ENCODE assay signal across 10 cellular contexts in the genomic region with DNA sequence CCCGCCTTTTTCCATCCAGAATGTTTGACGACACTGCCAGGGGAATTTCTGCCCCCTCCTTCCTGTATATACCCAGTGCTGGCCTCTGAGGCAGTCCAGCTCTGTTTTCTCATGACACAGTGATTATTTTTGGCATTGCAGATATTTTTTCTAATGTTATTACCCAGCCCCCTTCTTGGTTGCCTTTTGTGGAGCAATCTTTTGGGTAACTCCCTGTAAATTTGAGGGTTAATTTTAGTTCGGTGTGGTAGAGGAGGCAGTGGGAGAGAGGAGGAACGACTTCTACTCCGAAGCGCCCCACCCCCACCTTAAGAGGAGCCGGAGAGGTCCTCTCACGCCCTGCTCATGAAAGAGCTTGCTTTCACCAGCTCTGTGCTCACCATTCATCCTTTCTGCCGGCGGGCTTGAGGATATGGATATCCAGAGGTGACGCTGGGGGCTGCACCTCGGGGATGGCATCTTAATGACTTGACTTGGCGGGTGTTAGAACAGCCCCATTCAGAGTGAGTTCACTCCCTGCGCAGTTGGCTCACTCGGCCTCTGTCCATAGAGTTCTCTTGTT. TPM values are rescaled to one million over a fixed set of nuclear protein-coding genes. Genes with fewer than 3 reads are reported as not detected.
DNase-seq lines count a peak whose midpoint lies in the region; ATAC-seq and TF ChIP-seq lines count a peak whose summit lies in the region.
"Had no signal": no experiment of that assay in that cellular context is flagged by ENCODE, and none has a peak within 500 bp of the region (broad histone marks: within the 10 kb centered on the region; RNA-seq: fewer than 3 reads in every experiment).

No MANE protein-coding gene starts in this region.

- no peak for ATAC-seq in GM18870 (IDR thresholded peaks at IDR 0.05; ENCODE audit: unreplicated experiment)
- no peak for ATAC-seq in GM18502 (IDR thresholded peaks at IDR 0.05; ENCODE audit: poor library complexity, unreplicated experiment)
- ATAC-seq in naive thymus-derived CD4-positive, alpha-beta T cell: no peak

- H3K9ac ChIP-seq in BLaER1: peak overlapping the region; percentile 20; the same call in 1 of the 2 replicates
- peak overlapping the region; percentile 83 for H3K9ac ChIP-seq in SK-N-SH

- peak overlapping the region; percentile 64 for H3K27ac ChIP-seq in BLaER1
- H3K27ac ChIP-seq in SK-N-SH (ENCODE audit: low read depth in 2 of 2, low read length in 1 of 2): peak overlapping the region; percentile 100
- peak overlapping the region; percentile 99 for H3K27ac ChIP-seq in osteoblast (ENCODE audit: low read depth, low read length)
- H3K27ac ChIP-seq in CD4-positive, alpha-beta memory T cell (ENCODE audit: low read depth, low read length): no peak overlapping the region
- H3K27ac ChIP-seq in naive thymus-derived CD4-positive, alpha-beta T cell (ENCODE audit: low read depth, low read length): no peak overlapping the region

- peak overlapping the region in 1 of 7 donors; percentile 68 for H3K27ac Mint-ChIP-seq in CD4-positive, alpha-beta memory T cell
- H3K27ac Mint-ChIP-seq in naive thymus-derived CD4-positive, alpha-beta T cell: no peak overlapping the region
- H3K27ac Mint-ChIP-seq: stimulated activated naive CD8-positive, alpha-beta T cell treated with anti-CD3 and anti-CD28 coated beads, Interleukin-15, Interleukin-2, amounts not matched to agents 100 ng/mL and 50 ng/mL, for 24 hours had no signal

- H4K20me1 ChIP-seq in BLaER1 (no peaks in the 10 kb centered on the region), SK-N-SH (ENCODE audit: insufficient read depth) (no peaks in the 10 kb centered on the region), osteoblast (ENCODE audit: insufficient read depth, low read length) (peaks cover 5% of the 10 kb centered on the region)

- H3K36me3 Mint-ChIP-seq in CD4-positive, alpha-beta memory T cell: no peaks in the 10 kb centered on the region
- H3K36me3 Mint-ChIP-seq in naive thymus-derived CD4-positive, alpha-beta T cell: no peaks in the 10 kb centered on the region

- H3K27me3 Mint-ChIP-seq in CD4-positive, alpha-beta memory T cell: peaks cover 0 to 6% of the 10 kb centered on the region in 2 donors
- peaks cover 0 to 19% (median 6%) of the 10 kb centered on the region in 5 donors for H3K27me3 Mint-ChIP-seq in naive thymus-derived CD4-positive, alpha-beta T cell

- no peak for TF ChIP-seq RAD21 in SK-N-SH (IDR thresholded peaks at IDR 0.05; ENCODE audit: low read length)

- H3K4me3 ChIP-seq in BLaER1: no peak overlapping the region
- peak overlapping the region; percentile 21 to 50 for H3K4me3 ChIP-seq in SK-N-SH (ENCODE audit: low read depth in 2 of 2, low read length in 1 of 2)
- H3K4me3 ChIP-seq in osteoblast (ENCODE audit: insufficient read depth, low read length): peak overlapping the region; percentile 61
- H3K4me3 ChIP-seq in CD4-positive, alpha-beta memory T cell (ENCODE audit: low read length in 2 of 2): no peak overlapping the region
- H3K4me3 ChIP-seq in naive thymus-derived CD4-positive, alpha-beta T cell (ENCODE audit: low read length): no peak overlapping the region

- peak overlapping the region; percentile 80 for H3K4me2 ChIP-seq in BLaER1
- H3K4me2 ChIP-seq in SK-N-SH: peak overlapping the region; percentile 79
- peak overlapping the region; percentile 67 for H3K4me2 ChIP-seq in osteoblast (ENCODE audit: insufficient read depth, low read length)

- H3K9me3 ChIP-seq in BLaER1 (no peaks in the 10 kb centered on the region), SK-N-SH (no peaks in the 10 kb centered on the region), osteoblast (ENCODE audit: low read depth, low read length) (no peaks in the 10 kb centered on the region)
- H3K9me3 ChIP-seq in CD4-positive, alpha-beta memory T cell (ENCODE audit: control insufficient read depth in 1 of 2, low read length in 2 of 2): no peaks in the 10 kb centered on the region
- no peaks in the 10 kb centered on the region for H3K9me3 ChIP-seq in naive thymus-derived CD4-positive, alpha-beta T cell (ENCODE audit: control insufficient read depth in 2 of 3, low read length in 3 of 3)

- H3F3A ChIP-seq in SK-N-SH (replicated peaks; ENCODE audit: insufficient read depth): peaks cover 45% of the 10 kb centered on the region

- TF ChIP-seq EP300 in SK-N-SH (IDR thresholded peaks at IDR 0.05; ENCODE audit: borderline replicate concordance in 1 of 2, low read depth in 1 of 2, low read length in 1 of 2): 0 out of 4 replicates have a peak, but pooled peaks of 1 of the 2 experiments have one; percentile 29

- no peaks in the 10 kb centered on the region for H3K27me3 ChIP-seq in BLaER1
- no peaks in the 10 kb centered on the region for H3K27me3 ChIP-seq in SK-N-SH (ENCODE audit: insufficient read depth)
- no peaks in the 10 kb centered on the region for H3K27me3 ChIP-seq in osteoblast (ENCODE audit: insufficient read depth, low read length)
- no peaks in the 10 kb centered on the region for H3K27me3 ChIP-seq in CD4-positive, alpha-beta memory T cell (ENCODE audit: insufficient read depth, low read length)
- no peaks in the 10 kb centered on the region for H3K27me3 ChIP-seq in naive thymus-derived CD4-positive, alpha-beta T cell (ENCODE audit: control insufficient read depth in 2 of 2, insufficient read depth in 2 of 2, low read length in 2 of 2)

- POLR2A ChIA-PET in SK-N-SH (lab: Yijun Ruan, JAX): interaction anchor here (7.1 kb wide), 1 partner anchor 37 kb away, joined by 97 read pairs; a partner anchor contains a TSS
- POLR2A ChIA-PET in CD4-positive, alpha-beta memory T cell (lab: Charles Lee; ENCODE audit: partially characterized antibody): no interaction called here
- POLR2A ChIA-PET in naive thymus-derived CD4-positive, alpha-beta T cell (lab: Charles Lee): no interaction called here

- no peaks in the 10 kb centered on the region for H3K9me3 Mint-ChIP-seq in CD4-positive, alpha-beta memory T cell
- H3K9me3 Mint-ChIP-seq in naive thymus-derived CD4-positive, alpha-beta T cell: peaks cover 0 to 2% (median 0%) of the 10 kb centered on the region in 11 donors
- H3K9me3 Mint-ChIP-seq: stimulated activated naive CD8-positive, alpha-beta T cell treated with anti-CD3 and anti-CD28 coated beads, Interleukin-15, Interleukin-2, amounts not matched to agents 100 ng/mL and 50 ng/mL, for 24 hours had no signal

- H3K9me2 ChIP-seq in SK-N-SH: no peaks in the 10 kb centered on the region

- CTCF ChIA-PET in SK-N-SH (lab: Yijun Ruan, JAX): interaction anchor here (1.0 to 17.7 kb wide), 12 partner anchors 8 to 342 kb away, joined by 3 to 194 read pairs (median 18); a partner anchor contains a TSS
- CTCF ChIA-PET in CD4-positive, alpha-beta memory T cell (lab: Charles Lee; ENCODE audit: partially characterized antibody): no interaction called here
- CTCF ChIA-PET in naive thymus-derived CD4-positive, alpha-beta T cell (lab: Charles Lee): no interaction called here

- TF ChIP-seq CTCF in SK-N-SH (IDR thresholded peaks at IDR 0.05) (no peak), osteoblast (IDR thresholded peaks at IDR 0.05; ENCODE audit: extremely low read depth, low read depth, low read length) (no peak)

- peaks cover 0 to 26% (median 8%) of the 10 kb centered on the region in 4 donors for H3K4me1 Mint-ChIP-seq in CD4-positive, alpha-beta memory T cell
- peaks cover 7 to 34% (median 29%) of the 10 kb centered on the region in 7 donors for H3K4me1 Mint-ChIP-seq in naive thymus-derived CD4-positive, alpha-beta T cell

- intact Hi-C loops in CD4-positive, alpha-beta memory T cell (cut with micrococcal nuclease): no loop called here
- intact Hi-C loops in naive thymus-derived CD4-positive, alpha-beta T cell (cut with micrococcal nuclease): no loop called here

- H3K79me2 ChIP-seq in SK-N-SH (ENCODE audit: insufficient read depth) (peaks cover 86% of the 10 kb centered on the region), osteoblast (ENCODE audit: insufficient read depth, low read length) (peaks cover 79% of the 10 kb centered on the region)

- WGBS in SK-N-SH (ENCODE audit: low lambda C conversion rate): 40% methylated on average over 15 of the region's 15 CpGs

- H2AFZ ChIP-seq in SK-N-SH (ENCODE audit: low read depth): no peak overlapping the region
- H2AFZ ChIP-seq in osteoblast (ENCODE audit: low read length): no peak overlapping the region

- no peaks in the 10 kb centered on the region for H3K36me3 ChIP-seq in BLaER1
- H3K36me3 ChIP-seq in SK-N-SH (replicated peaks in 1 of 2; ENCODE audit: control insufficient read depth in 1 of 2, insufficient read depth in 2 of 2, low read length in 1 of 2): no peaks in the 10 kb centered on the region
- no peaks in the 10 kb centered on the region for H3K36me3 ChIP-seq in osteoblast (ENCODE audit: insufficient read depth, low read length)
- H3K36me3 ChIP-seq in CD4-positive, alpha-beta memory T cell (ENCODE audit: insufficient read depth, low read length): no peaks in the 10 kb centered on the region
- H3K36me3 ChIP-seq in naive thymus-derived CD4-positive, alpha-beta T cell (ENCODE audit: control insufficient read depth in 2 of 3, insufficient read depth in 3 of 3, low read length in 3 of 3): no peaks in the 10 kb centered on the region

- DNase-seq in SK-N-SH: no peak
- DNase-seq in foreskin melanocyte: peak; percentile 86
- DNase-seq in osteoblast (ENCODE audit: insufficient read length, low spot score, missing footprints): peak; percentile 89
- DNase-seq in CD4-positive, alpha-beta memory T cell: no peak
- DNase-seq in naive thymus-derived CD4-positive, alpha-beta T cell: no peak
- DNase-seq: GDM1 had no signal

- H3K4me1 ChIP-seq in BLaER1 (peaks cover 92% of the 10 kb centered on the region), SK-N-SH (ENCODE audit: control insufficient read depth in 1 of 2, insufficient read depth in 2 of 2, low read depth in 1 of 2, low read length in 1 of 2) (peaks cover 86 to 97% of the 10 kb centered on the region in 2 experiments), osteoblast (ENCODE audit: insufficient read depth, low read length) (peaks cover 82% of the 10 kb centered on the region)
- H3K4me1 ChIP-seq in CD4-positive, alpha-beta memory T cell (ENCODE audit: insufficient read depth, low read length): no peaks in the 10 kb centered on the region
- H3K4me1 ChIP-seq in naive thymus-derived CD4-positive, alpha-beta T cell (ENCODE audit: control insufficient read depth in 2 of 2, insufficient read depth in 2 of 2, low read length in 2 of 2): peaks cover 0 to 10% of the 10 kb centered on the region in 2 donors

- H3K4me3 Mint-ChIP-seq in CD4-positive, alpha-beta memory T cell: no peak overlapping the region
- H3K4me3 Mint-ChIP-seq in naive thymus-derived CD4-positive, alpha-beta T cell: no peak overlapping the region
- H3K4me3 Mint-ChIP-seq: stimulated activated naive CD8-positive, alpha-beta T cell treated with anti-CD3 and anti-CD28 coated beads, Interleukin-15, Interleukin-2, amounts not matched to agents 100 ng/mL and 50 ng/mL, for 24 hours had no signal

RNA-seq across cellular contexts. Expression of a gene that starts 38.3 kb away (rescaled TPM):
- polyA plus RNA-seq in SK-N-SH (2012; rRNA removed): 69.2 and 92.2 TPM in 2 replicates
- 66.4 and 74.6 TPM in 2 replicates for polyA plus RNA-seq in SK-N-SH (2012; cell fraction: cytosol; rRNA removed)
- 83.4 and 100 TPM in 2 replicates for polyA plus RNA-seq in SK-N-SH (2012; cell fraction: nucleus; rRNA removed)
- total RNA-seq in osteoblast: 198 and 260 TPM in 2 replicates
- total RNA-seq in CD4-positive, alpha-beta memory T cell: 1 to 10 TPM; 2.3 to 2.7 TPM
- under 1 TPM in 1 of 2 donors, not detected in 1; 0.40 TPM for polyA plus RNA-seq in CD4-positive, alpha-beta memory T cell
- total RNA-seq in naive thymus-derived CD4-positive, alpha-beta T cell: 10 to 100 TPM in 2 of 5 experiments, 1 to 10 TPM in 3; 1.6 to 17.0 (median 6.4) TPM
- under 1 TPM in 1 of 2 donors, not detected in 1; 0.18 TPM for polyA plus RNA-seq in naive thymus-derived CD4-positive, alpha-beta T cell

Comparison
In these comparisons a context has a peak if more than half of its experiments do, and no peak if none do; other contexts are left out.
1. H3K27ac ChIP-seq: peak in BLaER1 (single experiment), SK-N-SH (2 of 2) and osteoblast (single experiment); none in CD4-positive, alpha-beta memory T cell (single experiment) and naive thymus-derived CD4-positive, alpha-beta T cell (single experiment).
2. H3K4me3 ChIP-seq: peak in SK-N-SH (2 of 2) and osteoblast (single experiment); none in BLaER1 (single experiment), CD4-positive, alpha-beta memory T cell (0 of 2) and naive thymus-derived CD4-positive, alpha-beta T cell (single experiment).
3. DNase-seq: peak in foreskin melanocyte (single experiment) and osteoblast (single experiment); none in SK-N-SH (single experiment), CD4-positive, alpha-beta memory T cell (0 of 5) and naive thymus-derived CD4-positive, alpha-beta T cell (0 of 9).
4. RNA of a gene that starts 38.3 kb away (total RNA-seq): 198 to 260 TPM in osteoblast; 1.6 to 17.0 TPM in naive thymus-derived CD4-positive, alpha-beta T cell and 2.3 to 2.7 TPM in CD4-positive, alpha-beta memory T cell; every median in the first group is over 10 times any median in the second.
5. Peak in every context shown above with its lines, with median percentiles within 50 percentile points of each other: H3K4me2 ChIP-seq.